ENCODE assay signal across 8 cellular contexts in the genomic region with DNA sequence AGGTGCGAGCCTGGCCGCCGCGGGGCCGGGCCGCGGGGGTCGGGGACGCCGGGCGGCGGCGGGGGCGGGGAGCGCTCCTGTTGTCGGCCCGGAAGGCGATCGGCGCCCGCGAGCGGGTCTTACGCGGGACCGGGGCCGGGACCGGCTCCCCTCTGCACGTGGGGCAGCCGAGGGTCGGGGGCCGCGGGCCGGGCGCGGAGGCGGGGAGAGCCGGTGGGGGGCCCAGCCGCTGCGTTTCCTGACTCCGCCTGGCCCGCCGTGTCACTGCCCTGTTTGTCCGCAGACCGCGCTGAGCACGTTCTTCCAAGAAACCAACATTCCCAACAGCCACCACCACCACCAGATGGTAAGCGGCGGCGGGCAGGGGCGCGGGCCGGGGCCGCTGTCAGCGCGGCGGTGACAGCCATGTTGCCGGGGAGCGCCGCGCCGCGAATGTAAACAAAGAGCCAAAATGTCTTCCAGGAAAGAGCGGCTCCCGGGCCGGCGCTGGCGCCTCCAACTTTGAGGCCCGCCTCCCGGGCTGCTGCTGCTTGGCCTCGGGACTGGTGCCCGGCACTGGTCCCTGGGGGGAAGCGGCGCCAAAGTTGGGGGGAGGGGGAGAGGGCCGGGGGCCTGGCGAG. TPM values are rescaled to one million over a fixed set of nuclear protein-coding genes. Genes with fewer than 3 reads are reported as not detected.
DNase-seq lines count a peak whose midpoint lies in the region; ATAC-seq and TF ChIP-seq lines count a peak whose summit lies in the region.

No MANE protein-coding gene starts in this region.

- peak overlapping the region; percentile 23 for H2BK120ac ChIP-seq in mesendoderm (ENCODE audit: low read depth, low read length)

- peak overlapping the region; percentile 92 for H3K56ac ChIP-seq in mesendoderm (ENCODE audit: low read length)

- H2AK5ac ChIP-seq in mesendoderm (ENCODE audit: low read length) = no peak overlapping the region

- TF ChIP-seq CTCF in DND-41 (IDR thresholded peaks at IDR 0.05; ENCODE audit: borderline replicate concordance, extremely low read depth, low read length, poor library complexity, severe bottlenecking) = no peak
- TF ChIP-seq CTCF in KMS-11 (conservative IDR thresholded peaks at IDR 0.05; ENCODE audit: low read depth, low read length) = no peak

- H3K27ac ChIP-seq in DND-41 (ENCODE audit: low read length) = peak overlapping the region; percentile 77
- peak overlapping the region; percentile 47 for H3K27ac ChIP-seq in KMS-11
- peak overlapping the region; percentile 29 for H3K27ac ChIP-seq in mesendoderm (ENCODE audit: low read depth, low read length)
- H3K27ac ChIP-seq in thymus (ENCODE audit: low read depth) = peak overlapping the region; percentile 93

- H3K18ac ChIP-seq in mesendoderm (ENCODE audit: low read length) = peak overlapping the region; percentile 88

- H2AFZ ChIP-seq in DND-41 (ENCODE audit: low read depth, low read length) = peak overlapping the region; percentile 68; the same call in 1 of the 2 replicates
- H2AFZ ChIP-seq in KMS-11 (ENCODE audit: low read depth) = no peak overlapping the region

- no peak overlapping the region for H3K23ac ChIP-seq in mesendoderm (ENCODE audit: low read length)

- H4K20me1 ChIP-seq in DND-41 (ENCODE audit: insufficient read depth, low read length) (peaks cover 41% of the 10 kb centered on the region), KMS-11 (ENCODE audit: insufficient read depth) (0 out of 2 replicates have a peak, but pooled peaks cover 5% of the 10 kb centered on the region)

- H3K4me2 ChIP-seq in DND-41 (ENCODE audit: insufficient read depth, low read length) (peak overlapping the region; percentile 91), KMS-11 (peak overlapping the region; percentile 92; the same call in 1 of the 2 replicates), mesendoderm (ENCODE audit: low read length) (no peak overlapping the region)

- peaks cover 10% of the 10 kb centered on the region for H3K79me1 ChIP-seq in mesendoderm (ENCODE audit: low read length)

- no peaks in the 10 kb centered on the region for H3K9me3 ChIP-seq in DND-41 (ENCODE audit: insufficient read depth, low read length, severe bottlenecking)
- H3K9me3 ChIP-seq in thymus (ENCODE audit: control insufficient read depth) = no peaks in the 10 kb centered on the region

- H2BK15ac ChIP-seq in mesendoderm (replicated peaks; ENCODE audit: low read depth) = no peak overlapping the region

- H2BK5ac ChIP-seq in mesendoderm (ENCODE audit: low read length) = no peak overlapping the region

- H3K27me3 ChIP-seq in DND-41 (ENCODE audit: insufficient read depth, low read length, poor library complexity) (no peaks in the 10 kb centered on the region), KMS-11 (ENCODE audit: insufficient read depth, low read depth) (no peaks in the 10 kb centered on the region), mesendoderm (ENCODE audit: insufficient read depth, low read length, poor library complexity) (no peaks in the 10 kb centered on the region), thymus (ENCODE audit: control insufficient read depth, insufficient read depth) (no peaks in the 10 kb centered on the region)

- peaks cover 48% of the 10 kb centered on the region for H3K36me3 ChIP-seq in DND-41 (ENCODE audit: insufficient read depth, low read length)
- H3K36me3 ChIP-seq in KMS-11 (ENCODE audit: insufficient read depth) = no peaks in the 10 kb centered on the region
- H3K36me3 ChIP-seq in mesendoderm (ENCODE audit: control insufficient read depth, insufficient read depth, low read length) = no peaks in the 10 kb centered on the region
- H3K36me3 ChIP-seq in thymus (ENCODE audit: control insufficient read depth, insufficient read depth) = peaks cover 23% of the 10 kb centered on the region

- no CpG with 5 or more reads among the region's 76 CpGs for WGBS in mesendoderm (ENCODE audit: extremely low coverage, insufficient coverage, low lambda C conversion rate)
- under 1% methylated on average over 76 of the region's 76 CpGs for WGBS in thymus

- H3K79me2 ChIP-seq in DND-41 (ENCODE audit: insufficient read depth, low read length) (peaks cover 51% of the 10 kb centered on the region), KMS-11 (ENCODE audit: insufficient read depth, low read depth) (peaks cover 45% of the 10 kb centered on the region), mesendoderm (ENCODE audit: control insufficient read depth, insufficient read depth, low read length) (peaks cover 11% of the 10 kb centered on the region)

- DNase-seq in DND-41 (peak; percentile 64), mesendoderm (peak; percentile 71), mesenteric fat pad (ENCODE audit: low spot score) (no peak)
- DNase-seq in activated CD4-positive, alpha-beta T cell treated with anti-CD3 and anti-CD28 coated beads, Interleukin-2, amount 50 U/mL, for 1 hour = peak; percentile 57
- peak; percentile 50 for DNase-seq in effector CD8-positive, alpha-beta T cell (lab: John Stamatoyannopoulos, UW)

- no peak overlapping the region for H4K8ac ChIP-seq in mesendoderm (ENCODE audit: low read depth, low read length)

- H4K5ac ChIP-seq in mesendoderm (ENCODE audit: low read length) = no peak overlapping the region

- peak overlapping the region; percentile 70 for H3K4ac ChIP-seq in mesendoderm (ENCODE audit: low read depth, low read length)

- H3K4me1 ChIP-seq in DND-41 (ENCODE audit: insufficient read depth, low read length) (peaks cover 58% of the 10 kb centered on the region), KMS-11 (ENCODE audit: low read depth, poor library complexity, severe bottlenecking) (peaks cover 73% of the 10 kb centered on the region), mesendoderm (ENCODE audit: control insufficient read depth, low read depth, low read length) (peaks cover 9% of the 10 kb centered on the region), thymus (ENCODE audit: control insufficient read depth, insufficient read depth, low read length) (peaks cover 37% of the 10 kb centered on the region)

- H3K9ac ChIP-seq in DND-41 (ENCODE audit: low read depth, low read length) = peak overlapping the region; percentile 96
- peak overlapping the region; percentile 69 for H3K9ac ChIP-seq in KMS-11
- peak overlapping the region; percentile 69 for H3K9ac ChIP-seq in mesendoderm (ENCODE audit: low read length)

- H3K4me3 ChIP-seq in DND-41 (ENCODE audit: low read depth in 1 of 2, low read length in 2 of 2) = peak overlapping the region; percentile 76 to 92; a peak in 3 of 4 replicates
- no peak overlapping the region for H3K4me3 ChIP-seq in KMS-11 (IDR thresholded peaks at IDR 0.05; ENCODE audit: insufficient read depth, low read depth, low read length)
- peak overlapping the region; percentile 73 for H3K4me3 ChIP-seq in mesendoderm (ENCODE audit: low read length)
- peak overlapping the region; percentile 99 for H3K4me3 ChIP-seq in thymus (ENCODE audit: low read length)

- peak; percentile 15; the same call in 1 of the 3 replicates for ATAC-seq in DND-41 (ENCODE audit: insufficient read depth, low read depth)
- ATAC-seq in GM18907 (IDR thresholded peaks at IDR 0.05; ENCODE audit: unreplicated experiment) = no peak

RNA-seq across cellular contexts. Expression of a gene that starts 0.6 kb away (rescaled TPM):
- polyA plus RNA-seq in mesendoderm (2013, experiment 1 of 2) = 41.6 TPM
- 41.5 TPM for polyA plus RNA-seq in mesendoderm (2013, experiment 2 of 2)
- 48.1 TPM for polyA plus RNA-seq in thymus
- total RNA-seq in mesenteric fat pad = 59.2 TPM

RNA-seq across cellular contexts. Expression of a gene that starts 25.4 kb away (rescaled TPM):
- polyA plus RNA-seq in mesendoderm (2013, experiment 1 of 2) = 1.1 TPM
- polyA plus RNA-seq in mesendoderm (2013, experiment 2 of 2) = 1.3 TPM
- 1.6 TPM for polyA plus RNA-seq in thymus
- total RNA-seq in mesenteric fat pad = 28.0 TPM

RNA-seq across cellular contexts. Expression of a gene that starts 42.3 kb away (rescaled TPM):
- polyA plus RNA-seq in mesendoderm (2013, experiment 1 of 2) = 1.2 TPM
- 1.3 TPM for polyA plus RNA-seq in mesendoderm (2013, experiment 2 of 2)
- 7.3 TPM for polyA plus RNA-seq in thymus
- total RNA-seq in mesenteric fat pad = 1.3 TPM

Comparison
In these comparisons a context has a peak if more than half of its experiments do, and no peak if none do; other contexts are left out.
1. H3K27ac ChIP-seq: peak in every context shown above with its lines; median percentile 93 in thymus; 77 in DND-41; 47 in KMS-11; 29 in mesendoderm.